1 cellular context compared by ENCODE assay signal in the genomic region with DNA sequence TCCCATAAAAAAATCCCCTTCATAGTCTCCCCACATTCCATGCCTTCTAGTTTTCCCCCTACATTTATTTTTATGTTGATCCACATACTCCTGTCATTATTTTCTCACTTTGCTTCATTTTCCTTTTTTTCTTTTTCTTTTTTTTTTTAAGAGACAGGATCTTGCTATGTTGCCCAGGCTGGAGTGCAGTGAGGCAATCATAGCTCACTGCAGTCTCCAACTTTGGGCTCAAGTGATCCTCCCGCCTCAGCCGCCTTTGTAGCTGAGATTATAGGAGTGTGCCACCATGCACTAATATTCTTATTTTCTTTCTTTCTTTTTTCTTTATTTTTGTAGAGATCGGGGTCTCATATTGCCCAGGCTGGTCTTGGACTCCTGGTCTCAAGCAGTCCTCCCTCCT.
TF ChIP-seq lines count a peak whose summit lies in the region.

No MANE protein-coding gene starts in this region.

TF ChIP-seq in HEK293, 187 proteins besides CTCF, POLR2A, EP300 and RAD21:
- peak; percentile 48; the same call in 1 of the 2 replicates for TF ChIP-seq ZNF121 (tag by site-specific recombination; IDR thresholded peaks at IDR 0.05)
- no peak for TF ChIP-seq ZNF214 (tag by site-specific recombination; IDR thresholded peaks at IDR 0.05; ENCODE audit: borderline replicate concordance)
